ENCODE assay signal across 2 cellular contexts in genomic region chr1:45403298-45404079, GRCh38.
TF ChIP-seq lines count a peak whose summit lies in the region.

No MANE protein-coding gene starts in this region.

TF ChIP-seq in IMR-90, 13 proteins besides CTCF, POLR2A, EP300 and RAD21:
- peak; percentile 54 for TF ChIP-seq MAFK (IDR thresholded peaks at IDR 0.05; ENCODE audit: low read depth, low read length)
- TF ChIP-seq ELK1 (IDR thresholded peaks at IDR 0.05; ENCODE audit: borderline replicate concordance, low read depth, low read length): no peak
TF ChIP-seq in IMR-90: peak in this region for 1.

TF ChIP-seq in SK-N-SH, 30 proteins besides CTCF, POLR2A, EP300 and RAD21:
- TF ChIP-seq RFX5 (IDR thresholded peaks at IDR 0.05; ENCODE audit: low read length): no peak
- TF ChIP-seq RXRA (IDR thresholded peaks at IDR 0.05; ENCODE audit: borderline replicate concordance, low read depth): no peak
